14 cellular contexts compared by ENCODE assay signal in genomic region chr6:160040055-160040454, GRCh38.
DNase-seq lines count a peak whose midpoint lies in the region; ATAC-seq and TF ChIP-seq lines count a peak whose summit lies in the region.
"Had no signal": no experiment of that assay in that cellular context is flagged by ENCODE, and none has a peak within 500 bp of the region (broad histone marks: within the 10 kb centered on the region; RNA-seq: fewer than 3 reads in every experiment).

No MANE protein-coding gene starts in this region.

- peak overlapping the region; percentile 16 for H3K27ac Mint-ChIP-seq in CD4-positive, alpha-beta T cell
- H3K27ac Mint-ChIP-seq in activated T-helper 17 cell treated with anti-CD3 and anti-CD28 coated beads, Interleukin-2, amount 50 U/mL, for 72 hours: peak overlapping the region; percentile 55
- peak overlapping the region; percentile 43 to 72 for H3K27ac Mint-ChIP-seq in natural killer cell treated with Interleukin-12 subunit alpha and Interleukin-12 subunit beta and Interleukin-15 and Interleukin-18, amount 100 ng/mL, for 72 hours
- H3K27ac Mint-ChIP-seq: IgD-negative memory B cell had no signal

- H3K27me3 ChIP-seq in CD4-positive, alpha-beta T cell (ENCODE audit: control insufficient read depth, insufficient read depth, low read length): no peaks in the 10 kb centered on the region
- no peaks in the 10 kb centered on the region for H3K27me3 ChIP-seq in aorta (ENCODE audit: control insufficient read depth in 1 of 2, insufficient read depth in 2 of 2, low read length in 1 of 2)
- H3K27me3 ChIP-seq: BLaER1 treated with 17β-estradiol and CSF1 and Interleukin-3, amounts not matched to agents 10 nM and 100 nM had no signal

- peaks cover 2 to 3% of the 10 kb centered on the region in 2 donors for H3K4me1 ChIP-seq in aorta (ENCODE audit: control insufficient read depth in 1 of 2, insufficient read depth in 2 of 2, low read length in 2 of 2)
- H3K4me1 ChIP-seq: BLaER1 treated with 17β-estradiol and CSF1 and Interleukin-3, amounts not matched to agents 10 nM and 100 nM had no signal

- no peaks in the 10 kb centered on the region for H3K9me3 Mint-ChIP-seq in CD4-positive, alpha-beta T cell
- no peaks in the 10 kb centered on the region for H3K9me3 Mint-ChIP-seq in activated T-helper 17 cell treated with anti-CD3 and anti-CD28 coated beads, Interleukin-2, amount 50 U/mL, for 72 hours
- H3K9me3 Mint-ChIP-seq in natural killer cell treated with Interleukin-12 subunit alpha and Interleukin-12 subunit beta and Interleukin-15 and Interleukin-18, amount 100 ng/mL, for 72 hours: no peaks in the 10 kb centered on the region
- H3K9me3 Mint-ChIP-seq: CD4-positive, CD25-positive, alpha-beta regulatory T cell; IgD-negative memory B cell had no signal

- no peak for TF ChIP-seq CTCF in CD4-positive, alpha-beta T cell (IDR thresholded peaks at IDR 0.05)
- TF ChIP-seq CTCF in RWPE1 (conservative IDR thresholded peaks at IDR 0.05; ENCODE audit: low read depth): no peak

- WGBS in aorta, 2 donors: 95 to 98% methylated on average over 4 of the region's 4 CpGs

- CTCF ChIA-PET in CD4-positive, alpha-beta T cell (lab: Charles Lee): no interaction called here
- CTCF ChIA-PET in RWPE1 (lab: Yijun Ruan, JAX): interaction anchor here (0.9 kb wide), 1 partner anchor 9 kb away, joined by 3 read pairs; no protein-coding TSS in a partner anchor

- no peak overlapping the region for H3K4me3 ChIP-seq in aorta (ENCODE audit: low read length in 2 of 2)
- H3K4me3 ChIP-seq: BLaER1 treated with 17β-estradiol and CSF1 and Interleukin-3, amounts not matched to agents 10 nM and 100 nM; HAP-1 had no signal

- H3K4me1 Mint-ChIP-seq in CD4-positive, alpha-beta T cell (ENCODE audit: low read depth): peaks cover 41% of the 10 kb centered on the region
- peaks cover 19% of the 10 kb centered on the region for H3K4me1 Mint-ChIP-seq in activated T-helper 17 cell treated with anti-CD3 and anti-CD28 coated beads, Interleukin-2, amount 50 U/mL, for 72 hours
- H3K4me1 Mint-ChIP-seq in natural killer cell treated with Interleukin-12 subunit alpha and Interleukin-12 subunit beta and Interleukin-15 and Interleukin-18, amount 100 ng/mL, for 72 hours (ENCODE audit: low read depth in 2 of 2): peaks cover 35 to 58% of the 10 kb centered on the region in 2 donors

- no peaks in the 10 kb centered on the region for H3K36me3 ChIP-seq in aorta (ENCODE audit: control insufficient read depth in 1 of 2, insufficient read depth in 2 of 2, low read length in 1 of 2)

- no peaks in the 10 kb centered on the region for H3K9me3 ChIP-seq in CD4-positive, alpha-beta T cell (ENCODE audit: control insufficient read depth, low read length)
- H3K9me3 ChIP-seq in aorta (ENCODE audit: control insufficient read depth, low read length): no peaks in the 10 kb centered on the region
- H3K9me3 ChIP-seq: BLaER1 treated with 17β-estradiol and CSF1 and Interleukin-3, amounts not matched to agents 10 nM and 100 nM; HAP-1 had no signal

- no peak overlapping the region for H3K4me3 Mint-ChIP-seq in CD4-positive, alpha-beta T cell
- H3K4me3 Mint-ChIP-seq in activated T-helper 17 cell treated with anti-CD3 and anti-CD28 coated beads, Interleukin-2, amount 50 U/mL, for 72 hours: no peak overlapping the region
- H3K4me3 Mint-ChIP-seq in natural killer cell treated with Interleukin-12 subunit alpha and Interleukin-12 subunit beta and Interleukin-15 and Interleukin-18, amount 100 ng/mL, for 72 hours: no peak overlapping the region
- H3K4me3 Mint-ChIP-seq: CD4-positive, CD25-positive, alpha-beta regulatory T cell; IgD-negative memory B cell had no signal

- H3K27ac ChIP-seq in CD4-positive, alpha-beta T cell (ENCODE audit: low read depth, low read length): no peak overlapping the region
- H3K27ac ChIP-seq in RWPE1: peak overlapping the region; percentile 98
- no peak overlapping the region for H3K27ac ChIP-seq in aorta (ENCODE audit: low read depth in 1 of 2, low read length in 2 of 2)
- H3K27ac ChIP-seq: BLaER1 treated with 17β-estradiol and CSF1 and Interleukin-3, amounts not matched to agents 10 nM and 100 nM had no signal

- no peaks in the 10 kb centered on the region for H3K27me3 Mint-ChIP-seq in CD4-positive, alpha-beta T cell
- H3K27me3 Mint-ChIP-seq in activated T-helper 17 cell treated with anti-CD3 and anti-CD28 coated beads, Interleukin-2, amount 50 U/mL, for 72 hours: no peaks in the 10 kb centered on the region
- no peaks in the 10 kb centered on the region for H3K27me3 Mint-ChIP-seq in natural killer cell treated with Interleukin-12 subunit alpha and Interleukin-12 subunit beta and Interleukin-15 and Interleukin-18, amount 100 ng/mL, for 72 hours
- H3K27me3 Mint-ChIP-seq: CD4-positive, CD25-positive, alpha-beta regulatory T cell; IgD-negative memory B cell had no signal

- no peak for ATAC-seq in CD4-positive, alpha-beta T cell (ENCODE audit: poor library complexity)
- no peak for ATAC-seq in activated T-helper 17 cell treated with anti-CD3 and anti-CD28 coated beads, Interleukin-2, amount 50 U/mL, for 72 hours (replicated peaks)
- no peak for ATAC-seq in natural killer cell treated with Interleukin-12 subunit alpha and Interleukin-12 subunit beta and Interleukin-15 and Interleukin-18, amount 100 ng/mL, for 72 hours
- ATAC-seq in GM19467 (IDR thresholded peaks at IDR 0.05; ENCODE audit: unreplicated experiment) (no peak), aorta (ENCODE audit: low FRiP score) (no peak)

- peaks cover 92% of the 10 kb centered on the region for H3K36me3 Mint-ChIP-seq in CD4-positive, alpha-beta T cell (ENCODE audit: low read depth)
- peaks cover 98% of the 10 kb centered on the region for H3K36me3 Mint-ChIP-seq in activated T-helper 17 cell treated with anti-CD3 and anti-CD28 coated beads, Interleukin-2, amount 50 U/mL, for 72 hours (ENCODE audit: low read depth)
- peaks cover 46% of the 10 kb centered on the region for H3K36me3 Mint-ChIP-seq in natural killer cell treated with Interleukin-12 subunit alpha and Interleukin-12 subunit beta and Interleukin-15 and Interleukin-18, amount 100 ng/mL, for 72 hours

- POLR2A ChIA-PET in CD4-positive, alpha-beta T cell (lab: Charles Lee): no interaction called here
- POLR2A ChIA-PET in RWPE1 (lab: Yijun Ruan, JAX; ENCODE audit: low non-redundant PET): no interaction called here

- no peak for DNase-seq in CD4-positive, alpha-beta T cell
- no peak for DNase-seq in RWPE1 (ENCODE audit: low spot score)
- DNase-seq in natural killer cell treated with Interleukin-12 subunit alpha and Interleukin-12 subunit beta and Interleukin-15 and Interleukin-18, amount 100 ng/mL, for 72 hours (ENCODE audit: low spot score): no peak
- DNase-seq in cardiac septum (ENCODE audit: low spot score): no peak
- DNase-seq in aorta: no peak
- DNase-seq: ACHN; CD4-positive, CD25-positive, alpha-beta regulatory T cell; DMS79; GDM1 had no signal

- intact Hi-C loops in CD4-positive, alpha-beta T cell (cut with DNase I, micrococcal nuclease): loop anchor here in 1 of 2 experiments (10.0 kb wide), 1 partner anchor 345 kb away; the partner anchor contains the start of gene SOD2
- intact Hi-C loops in cardiac septum (cut with DNase I): loop anchor here (5.0 kb wide), 2 partner anchors 73 to 178 kb away; partner anchors contain the start of gene IGF2R
- intact Hi-C loops in aorta (cut with DNase I): loop anchor here (10.0 kb wide), 2 partner anchors 175 to 185 kb away; no protein-coding TSS in a partner anchor
